Comparison of ENCODE assay signal across 2 cellular contexts in the genomic region with DNA sequence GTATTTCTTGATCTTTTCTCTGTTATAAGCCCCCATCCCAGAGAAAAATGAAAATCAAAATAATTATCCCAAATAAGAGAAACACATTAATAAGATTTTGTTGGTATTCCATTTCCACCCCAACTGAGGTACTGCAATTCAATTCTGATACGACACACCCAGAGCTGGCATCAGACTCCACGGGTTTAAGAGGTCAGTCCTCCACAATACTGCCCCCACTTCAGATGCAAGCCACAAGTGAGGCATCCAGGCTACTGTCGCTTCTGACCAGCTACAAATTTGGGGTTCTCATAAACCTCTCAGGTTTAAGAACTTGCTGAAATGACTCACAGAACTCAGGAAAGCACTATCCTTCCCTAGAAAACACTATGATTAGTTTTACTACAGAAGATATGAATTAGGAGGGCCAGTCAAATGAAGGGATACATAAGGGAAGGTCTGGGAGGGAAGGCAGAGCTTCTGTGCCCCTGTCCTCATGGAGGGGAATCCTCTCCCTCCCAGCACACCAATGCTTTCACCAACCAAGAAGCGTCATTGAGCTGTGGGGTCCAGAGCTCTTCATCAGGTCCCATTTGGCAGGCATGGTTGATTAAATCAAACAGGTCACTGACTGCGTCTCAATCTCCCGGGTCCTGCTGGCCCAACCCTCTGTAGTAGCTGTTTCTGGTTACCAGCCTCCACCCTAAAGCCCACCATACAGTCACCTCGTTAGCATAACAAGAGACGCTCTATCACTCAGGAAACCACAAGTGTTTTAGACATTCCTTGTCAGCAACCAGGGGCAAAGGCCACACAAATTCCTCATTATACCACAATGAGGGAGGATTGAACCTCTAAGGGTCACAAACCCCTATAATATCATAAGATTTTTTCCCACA.
TF ChIP-seq lines count a peak whose summit lies in the region.

No MANE protein-coding gene starts in this region.

TF ChIP-seq in GM23338, 12 proteins besides CTCF, POLR2A, EP300 and RAD21:
- TF ChIP-seq POLR2AphosphoS5 (IDR thresholded peaks at IDR 0.05; ENCODE audit: low read depth) = 0 out of 2 replicates have a peak, but pooled peaks have one; percentile 4
- TF ChIP-seq NANOG (IDR thresholded peaks at IDR 0.05; ENCODE audit: borderline replicate concordance) = no peak; the same call in 1 of the 2 replicates

TF ChIP-seq in WTC11, 78 proteins besides CTCF, POLR2A, EP300 and RAD21:
- TF ChIP-seq JAZF1 (CRISPR knock-in tag; IDR thresholded peaks at IDR 0.05) (no peak), RORB (CRISPR knock-in tag; IDR thresholded peaks at IDR 0.05) (no peak), SMAD3 (CRISPR knock-in tag; IDR thresholded peaks at IDR 0.05; ENCODE audit: borderline replicate concordance) (no peak)
- TF ChIP-seq, protein P1, sequence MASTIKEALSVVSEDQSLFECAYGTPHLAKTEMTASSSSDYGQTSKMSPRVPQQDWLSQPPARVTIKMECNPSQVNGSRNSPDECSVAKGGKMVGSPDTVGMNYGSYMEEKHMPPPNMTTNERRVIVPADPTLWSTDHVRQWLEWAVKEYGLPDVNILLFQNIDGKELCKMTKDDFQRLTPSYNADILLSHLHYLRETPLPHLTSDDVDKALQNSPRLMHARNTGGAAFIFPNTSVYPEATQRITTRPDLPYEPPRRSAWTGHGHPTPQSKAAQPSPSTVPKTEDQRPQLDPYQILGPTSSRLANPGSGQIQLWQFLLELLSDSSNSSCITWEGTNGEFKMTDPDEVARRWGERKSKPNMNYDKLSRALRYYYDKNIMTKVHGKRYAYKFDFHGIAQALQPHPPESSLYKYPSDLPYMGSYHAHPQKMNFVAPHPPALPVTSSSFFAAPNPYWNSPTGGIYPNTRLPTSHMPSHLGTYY (CRISPR knock-in tag; IDR thresholded peaks at IDR 0.05) = 0 out of 2 replicates have a peak, but pooled peaks have one; percentile 25
- TF ChIP-seq, protein P2, sequence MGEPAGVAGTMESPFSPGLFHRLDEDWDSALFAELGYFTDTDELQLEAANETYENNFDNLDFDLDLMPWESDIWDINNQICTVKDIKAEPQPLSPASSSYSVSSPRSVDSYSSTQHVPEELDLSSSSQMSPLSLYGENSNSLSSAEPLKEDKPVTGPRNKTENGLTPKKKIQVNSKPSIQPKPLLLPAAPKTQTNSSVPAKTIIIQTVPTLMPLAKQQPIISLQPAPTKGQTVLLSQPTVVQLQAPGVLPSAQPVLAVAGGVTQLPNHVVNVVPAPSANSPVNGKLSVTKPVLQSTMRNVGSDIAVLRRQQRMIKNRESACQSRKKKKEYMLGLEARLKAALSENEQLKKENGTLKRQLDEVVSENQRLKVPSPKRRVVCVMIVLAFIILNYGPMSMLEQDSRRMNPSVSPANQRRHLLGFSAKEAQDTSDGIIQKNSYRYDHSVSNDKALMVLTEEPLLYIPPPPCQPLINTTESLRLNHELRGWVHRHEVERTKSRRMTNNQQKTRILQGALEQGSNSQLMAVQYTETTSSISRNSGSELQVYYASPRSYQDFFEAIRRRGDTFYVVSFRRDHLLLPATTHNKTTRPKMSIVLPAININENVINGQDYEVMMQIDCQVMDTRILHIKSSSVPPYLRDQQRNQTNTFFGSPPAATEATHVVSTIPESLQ (CRISPR knock-in tag; IDR thresholded peaks at IDR 0.05) = no peak
- TF ChIP-seq, protein P3, sequence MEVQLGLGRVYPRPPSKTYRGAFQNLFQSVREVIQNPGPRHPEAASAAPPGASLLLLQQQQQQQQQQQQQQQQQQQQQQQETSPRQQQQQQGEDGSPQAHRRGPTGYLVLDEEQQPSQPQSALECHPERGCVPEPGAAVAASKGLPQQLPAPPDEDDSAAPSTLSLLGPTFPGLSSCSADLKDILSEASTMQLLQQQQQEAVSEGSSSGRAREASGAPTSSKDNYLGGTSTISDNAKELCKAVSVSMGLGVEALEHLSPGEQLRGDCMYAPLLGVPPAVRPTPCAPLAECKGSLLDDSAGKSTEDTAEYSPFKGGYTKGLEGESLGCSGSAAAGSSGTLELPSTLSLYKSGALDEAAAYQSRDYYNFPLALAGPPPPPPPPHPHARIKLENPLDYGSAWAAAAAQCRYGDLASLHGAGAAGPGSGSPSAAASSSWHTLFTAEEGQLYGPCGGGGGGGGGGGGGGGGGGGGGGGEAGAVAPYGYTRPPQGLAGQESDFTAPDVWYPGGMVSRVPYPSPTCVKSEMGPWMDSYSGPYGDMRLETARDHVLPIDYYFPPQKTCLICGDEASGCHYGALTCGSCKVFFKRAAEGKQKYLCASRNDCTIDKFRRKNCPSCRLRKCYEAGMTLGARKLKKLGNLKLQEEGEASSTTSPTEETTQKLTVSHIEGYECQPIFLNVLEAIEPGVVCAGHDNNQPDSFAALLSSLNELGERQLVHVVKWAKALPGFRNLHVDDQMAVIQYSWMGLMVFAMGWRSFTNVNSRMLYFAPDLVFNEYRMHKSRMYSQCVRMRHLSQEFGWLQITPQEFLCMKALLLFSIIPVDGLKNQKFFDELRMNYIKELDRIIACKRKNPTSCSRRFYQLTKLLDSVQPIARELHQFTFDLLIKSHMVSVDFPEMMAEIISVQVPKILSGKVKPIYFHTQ (CRISPR knock-in tag; IDR thresholded peaks at IDR 0.05) = peak; percentile 74; the same call in 1 of the 2 replicates
